In the genomic region with DNA sequence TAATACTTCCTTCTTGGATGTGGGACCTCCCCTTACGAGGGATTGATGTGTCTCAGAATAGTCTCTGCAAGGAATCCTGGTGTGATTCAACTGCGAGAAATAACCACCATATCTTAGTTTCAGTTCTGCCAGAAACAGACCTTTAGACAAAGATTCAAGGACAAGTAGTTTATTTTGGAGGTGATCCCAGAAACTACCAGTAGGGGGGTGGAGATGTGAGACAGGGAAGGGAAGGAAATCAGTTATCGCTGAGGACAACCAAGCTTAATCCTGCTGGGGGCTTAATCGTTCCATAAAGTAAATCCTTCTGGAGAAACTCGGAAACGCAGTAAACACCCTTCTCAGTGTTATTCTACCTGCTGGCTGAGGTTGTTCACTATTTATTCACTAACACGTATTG, we compare ENCODE assay signal across 9 cellular contexts. TPM values are rescaled to one million over a fixed set of nuclear protein-coding genes. Genes with fewer than 3 reads are reported as not detected.
DNase-seq lines count a peak whose midpoint lies in the region; ATAC-seq and TF ChIP-seq lines count a peak whose summit lies in the region.
"Had no signal": no experiment of that assay in that cellular context is flagged by ENCODE, and none has a peak within 500 bp of the region (broad histone marks: within the 10 kb centered on the region; RNA-seq: fewer than 3 reads in every experiment).

No MANE protein-coding gene starts in this region.

- no peaks in the 10 kb centered on the region for H3K4me1 ChIP-seq in DND-41 (ENCODE audit: insufficient read depth, low read length)
- H3K4me1 ChIP-seq in mucosa of descending colon (ENCODE audit: low read depth), result peaks cover 5% of the 10 kb centered on the region

- peaks cover 7% of the 10 kb centered on the region for H3K9me3 ChIP-seq in DND-41 (ENCODE audit: insufficient read depth, low read length, severe bottlenecking)
- no peaks in the 10 kb centered on the region for H3K9me3 ChIP-seq in mucosa of descending colon

- no peak overlapping the region for H3K4me2 ChIP-seq in DND-41 (ENCODE audit: insufficient read depth, low read length)

- DNase-seq in DND-41, result no peak
- peak; percentile 33 for DNase-seq in LHCN-M2 (ENCODE audit: low read depth)
- peak; percentile 23 to 57 for DNase-seq in cardiac fibroblast (ENCODE audit: low read depth in 2 of 2)
- DNase-seq in mucosa of descending colon, result peak in 1 of 3 donors; percentile 57
- DNase-seq in AG08396 (ENCODE audit: low spot score), result no peak
- DNase-seq in ecto neural progenitor cell (ENCODE audit: low spot score), result no peak
- no peak for DNase-seq in NCI-H510A treated with DMSO at 0.1 percent for 48 hours (lab: John Stamatoyannopoulos, UW)

- ATAC-seq in DND-41 (ENCODE audit: insufficient read depth, low read depth) (no peak), mucosa of descending colon (peak; percentile 59), HG03378 (IDR thresholded peaks at IDR 0.05; ENCODE audit: unreplicated experiment) (no peak)

- TF ChIP-seq CTCF in DND-41 (IDR thresholded peaks at IDR 0.05; ENCODE audit: borderline replicate concordance, extremely low read depth, low read length, poor library complexity, severe bottlenecking) (peak; percentile 43), cardiac fibroblast (IDR thresholded peaks at IDR 0.05; ENCODE audit: low read depth, low read length) (peak; percentile 47), mucosa of descending colon (IDR thresholded peaks at IDR 0.05) (no peak)

- H3K27me3 ChIP-seq in DND-41 (ENCODE audit: insufficient read depth, low read length, poor library complexity), result peaks cover 6% of the 10 kb centered on the region

- no peak overlapping the region for H3K9ac ChIP-seq in DND-41 (ENCODE audit: low read depth, low read length)

- H3K36me3 ChIP-seq in DND-41 (ENCODE audit: insufficient read depth, low read length) (no peaks in the 10 kb centered on the region), mucosa of descending colon (ENCODE audit: low read depth) (no peaks in the 10 kb centered on the region)

- H3K79me2 ChIP-seq in DND-41 (ENCODE audit: insufficient read depth, low read length), result no peaks in the 10 kb centered on the region

- no peaks in the 10 kb centered on the region for H4K20me1 ChIP-seq in DND-41 (ENCODE audit: insufficient read depth, low read length)

- no peak overlapping the region for H2AFZ ChIP-seq in DND-41 (ENCODE audit: low read depth, low read length)

- H3K27ac ChIP-seq in DND-41 (ENCODE audit: low read length), result no peak overlapping the region

- intact Hi-C loops in mucosa of descending colon (cut with DNase I, micrococcal nuclease), result no loop called here

- no peak overlapping the region for H3K4me3 ChIP-seq in DND-41 (ENCODE audit: low read depth in 1 of 2, low read length in 2 of 2)
- no peak overlapping the region for H3K4me3 ChIP-seq in cardiac fibroblast (replicated peaks in 1 of 2; ENCODE audit: low read depth in 2 of 2, low read length in 2 of 2)
- H3K4me3 ChIP-seq in mucosa of descending colon, result no peak overlapping the region

RNA-seq across cellular contexts. Expression of a gene that starts 5.0 kb away (rescaled TPM):
- total RNA-seq in LHCN-M2 (2014; rRNA removed) (0.38 and 0.80 TPM in 2 replicates), mucosa of descending colon (10 to 100 TPM in 1 of 3 donors, 1 to 10 TPM in 2; 5.9 to 14.0 (median 6.7) TPM)
- polyA plus RNA-seq in LHCN-M2 (2012), result 2.7 TPM

RNA-seq across cellular contexts. Expression of a gene that starts 18.8 kb away (rescaled TPM):
- total RNA-seq in LHCN-M2 (2014; rRNA removed) (3.0 and 6.5 TPM in 2 replicates), mucosa of descending colon (100 to 1,000 TPM in 1 of 3 donors, 10 to 100 TPM in 2; 38.6 to 211 (median 45.5) TPM)
- 1.5 TPM for polyA plus RNA-seq in LHCN-M2 (2012)
- total RNA-seq: activated CD8-positive, alpha-beta memory T cell treated with anti-CD3 and anti-CD28 coated beads for 36 hours had no signal

Comparison
In these comparisons a context has a peak if more than half of its experiments do, and no peak if none do; other contexts are left out.
1. DNase-seq: peak in LHCN-M2 (single experiment) and cardiac fibroblast (2 of 2); none in DND-41 (single experiment), AG08396 (single experiment), ecto neural progenitor cell (single experiment) and NCI-H510A treated with DMSO at 0.1 percent for 48 hours (single experiment).